32 cellular contexts compared by ENCODE assay signal in genomic region chr10:29427667-29428066, GRCh38.
"Had no signal": no experiment of that assay in that cellular context is flagged by ENCODE, and none has a peak within 500 bp of the region (broad histone marks: within the 10 kb centered on the region; RNA-seq: fewer than 3 reads in every experiment).

No MANE protein-coding gene starts in this region.

- ATAC-seq: activated CD8-positive, alpha-beta T cell treated with anti-CD3 and anti-CD28 coated beads for 36 hours; activated naive CD4-positive, alpha-beta T cell treated with anti-CD3 and anti-CD28 coated beads, Interleukin-2, amount 50 U/mL, for 72 hours; activated T-helper 17 cell treated with anti-CD3 and anti-CD28 coated beads, Interleukin-2, amount 50 U/mL, for 72 hours had no signal

- H3K27me3 Mint-ChIP-seq: activated B cell treated with CpG ODN at 0.5 μM for 24 hours; activated CD4-positive, alpha-beta memory T cell treated with anti-CD3 and anti-CD28 coated beads for 36 hours; activated CD4-positive, alpha-beta T cell treated with anti-CD3 and anti-CD28 coated beads, Interleukin-2, amount 10 ng/mL, durations not matched to agents 24 days and 14 days; activated CD8-positive, alpha-beta T cell treated with anti-CD3 and anti-CD28 coated beads for 36 hours; activated naive CD8-positive, alpha-beta T cell treated with anti-CD3 and anti-CD28 coated beads for 36 hours; activated T-helper 17 cell treated with anti-CD3 and anti-CD28 coated beads, Interleukin-2, amount 50 U/mL, for 72 hours had no signal

- H3K9me3 Mint-ChIP-seq: activated B cell treated with CpG ODN at 0.5 μM for 24 hours; activated CD4-positive, alpha-beta memory T cell treated with anti-CD3 and anti-CD28 coated beads for 36 hours; activated CD8-positive, alpha-beta T cell treated with anti-CD3 and anti-CD28 coated beads for 36 hours; activated naive CD4-positive, alpha-beta T cell treated with anti-CD3 and anti-CD28 coated beads for 36 hours; activated naive CD4-positive, alpha-beta T cell treated with anti-CD3 and anti-CD28 coated beads, Interleukin-2, amount 50 U/mL, for 72 hours; activated naive CD8-positive, alpha-beta T cell treated with anti-CD3 and anti-CD28 coated beads for 36 hours; activated T-helper 1 cell treated with anti-CD3 and anti-CD28 coated beads, Interleukin-12 subunit alpha, Interleukin-12 subunit beta, Interleukin-2, Interleukin-4 antibody, amounts not matched to agents 30 ng/mL and 10 ng/mL and 1 ng/mL, durations not matched to agents 14 hours and 24 hours and 36 hours; activated T-helper 17 cell treated with anti-CD3 and anti-CD28 coated beads, Interleukin-2, amount 50 U/mL, for 72 hours; T-helper 1 cell treated with Interleukin-12 subunit alpha and Interleukin-12 subunit beta and Interleukin-4 antibody, amounts not matched to agents 30 μg/mL and 1 μg/mL, for 36 hours; T-helper 2 cell treated with Interferon-gamma antibody and Interleukin-4, amounts not matched to agents 5 μg/mL and 100 μg/mL, for 36 hours had no signal

- H3K36me3 ChIP-seq: breast epithelium had no signal

- H3K27ac Mint-ChIP-seq: activated B cell treated with CpG ODN at 0.5 μM for 24 hours; activated CD4-positive, alpha-beta memory T cell treated with anti-CD3 and anti-CD28 coated beads for 36 hours; activated CD4-positive, alpha-beta T cell treated with anti-CD3 and anti-CD28 coated beads, Interleukin-2, amount 10 ng/mL, durations not matched to agents 24 days and 14 days; activated CD8-positive, alpha-beta T cell treated with anti-CD3 and anti-CD28 coated beads for 36 hours; activated naive CD4-positive, alpha-beta T cell treated with anti-CD3 and anti-CD28 coated beads for 36 hours; activated naive CD4-positive, alpha-beta T cell treated with anti-CD3 and anti-CD28 coated beads, Interleukin-2, amount 50 U/mL, for 72 hours; activated naive CD8-positive, alpha-beta T cell treated with anti-CD3 and anti-CD28 coated beads for 36 hours; activated T-helper 1 cell treated with anti-CD3 and anti-CD28 coated beads, Interleukin-12 subunit alpha, Interleukin-12 subunit beta, Interleukin-2, Interleukin-4 antibody, amounts not matched to agents 30 ng/mL and 10 ng/mL and 1 ng/mL, durations not matched to agents 14 hours and 24 hours and 36 hours; activated T-helper 17 cell treated with anti-CD3 and anti-CD28 coated beads, Interleukin-2, amount 50 U/mL, for 72 hours; T-helper 1 cell treated with Interleukin-12 subunit alpha and Interleukin-12 subunit beta and Interleukin-4 antibody, amounts not matched to agents 30 μg/mL and 1 μg/mL, for 36 hours; T-helper 2 cell treated with Interferon-gamma antibody and Interleukin-4, amounts not matched to agents 5 μg/mL and 100 μg/mL, for 36 hours had no signal

- DNase-seq: activated B cell treated with CpG ODN at 0.5 μM for 24 hours; activated CD4-positive, alpha-beta memory T cell treated with anti-CD3 and anti-CD28 coated beads for 36 hours; activated CD4-positive, alpha-beta T cell treated with anti-CD3 and anti-CD28 coated beads for 4 hours; activated CD4-positive, alpha-beta T cell treated with anti-CD3 and anti-CD28 coated beads, Interleukin-2, amount 10 ng/mL, durations not matched to agents 24 days and 14 days; activated CD4-positive, alpha-beta T cell treated with anti-CD3 and anti-CD28 coated beads, Interleukin-2, amount 50 U/mL, for 1 hour; activated CD4-positive, alpha-beta T cell treated with anti-CD3 and anti-CD28 coated beads, Interleukin-2, amount 50 U/mL, for 4 hours; activated CD4-positive, CD25-positive, alpha-beta regulatory T cell treated with anti-CD3 and anti-CD28 coated beads, Interleukin-2, amount 50 U/mL, for 72 hours; activated CD8-positive, alpha-beta memory T cell treated with anti-CD3 and anti-CD28 coated beads, Interleukin-2, amount 50 U/mL, for 4 hours; activated CD8-positive, alpha-beta T cell treated with anti-CD3 and anti-CD28 coated beads for 36 hours; activated effector memory CD4-positive, alpha-beta T cell treated with anti-CD3 and anti-CD28 coated beads, Interleukin-2, amount 50 U/mL, for 16 hours; activated gamma-delta T cell treated with Interleukin-2 at 50 U/mL for 16 hours; activated naive CD4-positive, alpha-beta T cell; activated naive CD4-positive, alpha-beta T cell treated with anti-CD3 and anti-CD28 coated beads for 36 hours; activated naive CD4-positive, alpha-beta T cell treated with anti-CD3 and anti-CD28 coated beads, Interleukin-2, amount 50 U/mL, for 16 hours; activated naive CD8-positive, alpha-beta T cell treated with anti-CD3 and anti-CD28 coated beads for 36 hours; activated T-cell treated with anti-CD3 and anti-CD28 coated beads for 4 hours; activated T-cell treated with anti-CD3 and anti-CD28 coated beads, Interleukin-2, amount 50 U/mL, for 1 hour; activated T-cell treated with anti-CD3 and anti-CD28 coated beads, Interleukin-2, amount 50 U/mL, for 48 hours; amygdala; brain microvascular endothelial cell; central memory CD4-positive, alpha-beta T cell; T-helper 2 cell; T-helper 9 cell had no signal

- H3K4me3 ChIP-seq: ascending aorta, breast epithelium, coronary artery had no signal

- H3K36me3 Mint-ChIP-seq: activated naive CD4-positive, alpha-beta T cell treated with anti-CD3 and anti-CD28 coated beads, Interleukin-2, amount 50 U/mL, for 72 hours had no signal

- H3K27me3 ChIP-seq: ascending aorta, brain microvascular endothelial cell, breast epithelium had no signal

- H3K9me3 ChIP-seq: ascending aorta, breast epithelium had no signal

- H3K4me1 Mint-ChIP-seq: activated B cell treated with CpG ODN at 0.5 μM for 24 hours; activated CD4-positive, alpha-beta T cell treated with anti-CD3 and anti-CD28 coated beads, Interleukin-2, amount 10 ng/mL, durations not matched to agents 24 days and 14 days; activated naive CD8-positive, alpha-beta T cell treated with anti-CD3 and anti-CD28 coated beads for 36 hours; activated T-helper 17 cell treated with anti-CD3 and anti-CD28 coated beads, Interleukin-2, amount 50 U/mL, for 72 hours had no signal

- H3K4me1 ChIP-seq: ascending aorta, breast epithelium had no signal

- H3K4me3 Mint-ChIP-seq: activated B cell treated with CpG ODN at 0.5 μM for 24 hours; activated CD4-positive, alpha-beta memory T cell treated with anti-CD3 and anti-CD28 coated beads for 36 hours; activated CD4-positive, alpha-beta T cell treated with anti-CD3 and anti-CD28 coated beads, Interleukin-2, amount 10 ng/mL, durations not matched to agents 24 days and 14 days; activated CD8-positive, alpha-beta T cell treated with anti-CD3 and anti-CD28 coated beads for 36 hours; activated naive CD4-positive, alpha-beta T cell treated with anti-CD3 and anti-CD28 coated beads for 36 hours; activated naive CD8-positive, alpha-beta T cell treated with anti-CD3 and anti-CD28 coated beads for 36 hours; activated T-helper 1 cell treated with anti-CD3 and anti-CD28 coated beads, Interleukin-12 subunit alpha, Interleukin-12 subunit beta, Interleukin-2, Interleukin-4 antibody, amounts not matched to agents 30 ng/mL and 10 ng/mL and 1 ng/mL, durations not matched to agents 14 hours and 24 hours and 36 hours; activated T-helper 17 cell treated with anti-CD3 and anti-CD28 coated beads, Interleukin-2, amount 50 U/mL, for 72 hours; T-helper 1 cell treated with Interleukin-12 subunit alpha and Interleukin-12 subunit beta and Interleukin-4 antibody, amounts not matched to agents 30 μg/mL and 1 μg/mL, for 36 hours; T-helper 2 cell treated with Interferon-gamma antibody and Interleukin-4, amounts not matched to agents 5 μg/mL and 100 μg/mL, for 36 hours had no signal

- H3K27ac ChIP-seq: ascending aorta, brain microvascular endothelial cell, breast epithelium, coronary artery, VCaP had no signal
